In the genomic region with DNA sequence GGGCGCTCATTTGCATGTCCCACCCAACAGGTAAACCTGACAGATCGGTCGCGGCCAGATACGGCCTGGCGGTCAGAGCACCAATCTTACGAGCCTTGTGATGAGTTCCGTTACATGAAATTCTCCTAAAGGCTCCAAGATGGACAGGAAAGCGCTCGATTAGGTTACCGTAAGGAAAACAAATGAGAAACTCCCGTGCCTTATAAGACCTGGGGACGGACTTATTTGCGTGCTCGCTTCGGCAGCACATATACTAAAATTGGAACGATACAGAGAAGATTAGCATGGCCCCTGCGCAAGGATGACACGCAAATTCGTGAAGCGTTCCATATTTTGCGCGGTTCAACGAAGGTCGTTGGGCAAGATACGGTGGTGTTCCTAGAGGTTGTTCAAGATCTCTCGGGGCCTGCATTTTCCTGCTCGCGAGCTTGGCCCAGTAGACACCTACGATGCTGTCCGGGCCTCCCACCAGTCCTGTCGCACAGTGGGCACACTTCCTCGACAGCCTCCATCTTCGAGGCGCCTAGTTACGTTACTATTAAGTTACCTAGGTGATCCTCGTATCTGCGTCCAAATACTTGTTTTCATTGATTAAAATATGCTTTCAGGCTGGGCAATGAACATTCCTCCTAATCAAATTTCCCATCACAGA, we compare ENCODE assay signal across 8 cellular contexts. TPM values are rescaled to one million over a fixed set of nuclear protein-coding genes. Genes with fewer than 3 reads are reported as not detected.
DNase-seq lines count a peak whose midpoint lies in the region; ATAC-seq, FAIRE-seq and TF ChIP-seq lines count a peak whose summit lies in the region.

TSS of gene RNU6-7 (plus strand) at position 230 of the 652 bp plus-strand sequence.

- no peaks in the 10 kb centered on the region for H3K27me3 ChIP-seq in ovary

- DNase-seq in GM12891 (ENCODE audit: insufficient read length, low spot score) (no peak), NCI-H2227 treated with DMSO at 0.1 percent for 48 hours (lab: John Stamatoyannopoulos, UW) (peak; percentile 78), fibroblast of villous mesenchyme (ENCODE audit: low read depth) (peak; percentile 21), ovary (peak; percentile 58 to 77 (median 68)), RPMI8226 (no peak)
- DNase-seq in activated T-cell treated with anti-CD3 and anti-CD28 coated beads, Interleukin-2, amount 50 U/mL, for 72 hours: peak; percentile 41 to 44

- H3K36me3 ChIP-seq in ovary: no peaks in the 10 kb centered on the region

- no peaks in the 10 kb centered on the region for H3K9me3 Mint-ChIP-seq in activated T-cell treated with anti-CD3 and anti-CD28 coated beads, Interleukin-2, amount 50 U/mL, for 72 hours

- 0% methylated on average over 38 of the region's 38 CpGs for WGBS in ovary, 3 donors

- no peak for TF ChIP-seq CTCF in fibroblast of villous mesenchyme (IDR thresholded peaks at IDR 0.05; ENCODE audit: insufficient read depth, low read depth, low read length)
- no peak for TF ChIP-seq CTCF in ovary (IDR thresholded peaks at IDR 0.05)

- no peak for TF ChIP-seq POLR2A in GM12891 (IDR thresholded peaks at IDR 0.05; ENCODE audit: low read depth, low read length)
- TF ChIP-seq POLR2A in ovary (IDR thresholded peaks at IDR 0.05): peak; percentile 31

- no peaks in the 10 kb centered on the region for H3K4me1 ChIP-seq in ovary (ENCODE audit: insufficient read depth)

- H3K4me3 ChIP-seq in fibroblast of villous mesenchyme (ENCODE audit: low read depth, low read length): peak within 1 kb of the TSS; percentile 77
- peak within 1 kb of the TSS; percentile 56 for H3K4me3 ChIP-seq in ovary

- ATAC-seq in activated T-cell treated with anti-CD3 and anti-CD28 coated beads, Interleukin-2, amount 50 U/mL, for 72 hours (replicated peaks in 1 of 2): peak; percentile 11 to 32
- ATAC-seq in GM18870 (IDR thresholded peaks at IDR 0.05; ENCODE audit: unreplicated experiment) (no peak), HG03378 (IDR thresholded peaks at IDR 0.05; ENCODE audit: unreplicated experiment) (no peak)

- no peak for FAIRE-seq in GM12891 (lab: Jason Lieb, UNC)

- peak within 1 kb of the TSS; percentile 85 to 90 for H3K27ac ChIP-seq in ovary

- intact Hi-C loops in ovary (cut with DNase I): loop anchor here in 3 of 4 donors (2.0 to 10.0 kb wide), 4 partner anchors 53 to 237 kb away; partner anchors contain the start of gene ARHGAP5 (in 3 of the 3)

- no peaks in the 10 kb centered on the region for H3K36me3 Mint-ChIP-seq in activated T-cell treated with anti-CD3 and anti-CD28 coated beads, Interleukin-2, amount 50 U/mL, for 72 hours (ENCODE audit: insufficient read depth in 2 of 2)

- TF ChIP-seq EP300 in ovary (IDR thresholded peaks at IDR 0.05): no peak

- no peaks in the 10 kb centered on the region for H3K9me3 ChIP-seq in ovary

- peaks cover 57% of the 10 kb centered on the region for H3K4me1 Mint-ChIP-seq in activated T-cell treated with anti-CD3 and anti-CD28 coated beads, Interleukin-2, amount 50 U/mL, for 72 hours (ENCODE audit: low read depth)

- H3K27ac Mint-ChIP-seq in activated T-cell treated with anti-CD3 and anti-CD28 coated beads, Interleukin-2, amount 50 U/mL, for 72 hours: peak within 1 kb of the TSS; percentile 96

- H3K27me3 Mint-ChIP-seq in activated T-cell treated with anti-CD3 and anti-CD28 coated beads, Interleukin-2, amount 50 U/mL, for 72 hours (ENCODE audit: low read depth): peaks cover 6% of the 10 kb centered on the region

- peak within 1 kb of the TSS; percentile 89 to 98 for H3K4me3 Mint-ChIP-seq in activated T-cell treated with anti-CD3 and anti-CD28 coated beads, Interleukin-2, amount 50 U/mL, for 72 hours

TF ChIP-seq in GM12891, 5 proteins besides CTCF, POLR2A, EP300 and RAD21:
- TF ChIP-seq TAF1 (IDR thresholded peaks at IDR 0.05; ENCODE audit: low read depth, low read length) (no peak), POU2F2 (IDR thresholded peaks at IDR 0.05; ENCODE audit: low read depth, low read length) (peak; percentile 91)

RNA-seq across cellular contexts. Expression of gene RNU6-7, which starts in this region (rescaled TPM):
- polyA plus RNA-seq in GM12891 (2012; ENCODE audit: low read depth, missing spikeins): not detected
- not detected for total RNA-seq in activated T-cell treated with anti-CD3 and anti-CD28 coated beads, Interleukin-2, amount 50 U/mL, for 72 hours
- total RNA-seq in fibroblast of villous mesenchyme: not detected in 2 replicates
- not detected for total RNA-seq in ovary
- not detected for polyA plus RNA-seq in ovary

Comparison
In these comparisons a context has a peak if more than half of its experiments do, and no peak if none do; other contexts are left out.
1. Peak in DNase-seq and ATAC-seq in activated T-cell treated with anti-CD3 and anti-CD28 coated beads, Interleukin-2, amount 50 U/mL, for 72 hours; RNA of the gene not detected or under 1 TPM.
2. Peak in DNase-seq and H3K4me3 ChIP-seq in fibroblast of villous mesenchyme; RNA of the gene not detected or under 1 TPM.
3. Peak in DNase-seq, H3K4me3 ChIP-seq and H3K27ac ChIP-seq in ovary; RNA of the gene not detected or under 1 TPM.